In the genomic region with DNA sequence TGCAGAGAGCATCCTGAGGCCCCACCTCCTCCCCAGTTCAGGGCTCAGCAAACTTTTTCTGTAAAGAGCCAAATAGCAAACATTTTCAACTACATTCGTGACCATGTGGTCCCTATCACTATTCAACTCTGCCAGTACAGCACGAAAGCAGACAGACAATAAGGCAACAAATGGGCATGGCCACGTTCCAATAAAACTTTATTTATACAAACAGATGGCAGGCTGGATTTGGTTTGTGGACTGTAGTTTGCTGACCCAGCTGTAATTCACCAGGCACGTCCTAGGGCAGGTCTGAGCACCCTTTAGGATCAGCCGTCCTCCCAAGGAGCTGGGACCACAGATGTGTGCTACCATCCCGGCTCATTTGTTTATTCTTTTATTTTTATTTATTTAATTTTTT, we compare ENCODE assay signal across 1 cellular context.
A peak's percentile ranks its signal among the peaks of the same experiment; 100 is the strongest.
TF ChIP-seq lines count a peak whose summit lies in the region.

No MANE protein-coding gene starts in this region.

TF ChIP-seq in GM12878, 131 proteins besides CTCF, POLR2A, EP300 and RAD21:
- no peak for TF ChIP-seq NR2C1 (IDR thresholded peaks at IDR 0.05)
- TF ChIP-seq, protein P1, sequence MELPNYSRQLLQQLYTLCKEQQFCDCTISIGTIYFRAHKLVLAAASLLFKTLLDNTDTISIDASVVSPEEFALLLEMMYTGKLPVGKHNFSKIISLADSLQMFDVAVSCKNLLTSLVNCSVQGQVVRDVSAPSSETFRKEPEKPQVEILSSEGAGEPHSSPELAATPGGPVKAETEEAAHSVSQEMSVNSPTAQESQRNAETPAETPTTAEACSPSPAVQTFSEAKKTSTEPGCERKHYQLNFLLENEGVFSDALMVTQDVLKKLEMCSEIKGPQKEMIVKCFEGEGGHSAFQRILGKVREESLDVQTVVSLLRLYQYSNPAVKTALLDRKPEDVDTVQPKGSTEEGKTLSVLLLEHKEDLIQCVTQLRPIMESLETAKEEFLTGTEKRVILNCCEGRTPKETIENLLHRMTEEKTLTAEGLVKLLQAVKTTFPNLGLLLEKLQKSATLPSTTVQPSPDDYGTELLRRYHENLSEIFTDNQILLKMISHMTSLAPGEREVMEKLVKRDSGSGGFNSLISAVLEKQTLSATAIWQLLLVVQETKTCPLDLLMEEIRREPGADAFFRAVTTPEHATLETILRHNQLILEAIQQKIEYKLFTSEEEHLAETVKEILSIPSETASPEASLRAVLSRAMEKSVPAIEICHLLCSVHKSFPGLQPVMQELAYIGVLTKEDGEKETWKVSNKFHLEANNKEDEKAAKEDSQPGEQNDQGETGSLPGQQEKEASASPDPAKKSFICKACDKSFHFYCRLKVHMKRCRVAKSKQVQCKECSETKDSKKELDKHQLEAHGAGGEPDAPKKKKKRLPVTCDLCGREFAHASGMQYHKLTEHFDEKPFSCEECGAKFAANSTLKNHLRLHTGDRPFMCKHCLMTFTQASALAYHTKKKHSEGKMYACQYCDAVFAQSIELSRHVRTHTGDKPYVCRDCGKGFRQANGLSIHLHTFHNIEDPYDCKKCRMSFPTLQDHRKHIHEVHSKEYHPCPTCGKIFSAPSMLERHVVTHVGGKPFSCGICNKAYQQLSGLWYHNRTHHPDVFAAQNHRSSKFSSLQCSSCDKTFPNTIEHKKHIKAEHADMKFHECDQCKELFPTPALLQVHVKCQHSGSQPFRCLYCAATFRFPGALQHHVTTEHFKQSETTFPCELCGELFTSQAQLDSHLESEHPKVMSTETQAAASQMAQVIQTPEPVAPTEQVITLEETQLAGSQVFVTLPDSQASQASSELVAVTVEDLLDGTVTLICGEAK (IDR thresholded peaks at IDR 0.05; ENCODE audit: borderline replicate concordance), result peak; percentile 78
- TF ChIP-seq, protein P2, sequence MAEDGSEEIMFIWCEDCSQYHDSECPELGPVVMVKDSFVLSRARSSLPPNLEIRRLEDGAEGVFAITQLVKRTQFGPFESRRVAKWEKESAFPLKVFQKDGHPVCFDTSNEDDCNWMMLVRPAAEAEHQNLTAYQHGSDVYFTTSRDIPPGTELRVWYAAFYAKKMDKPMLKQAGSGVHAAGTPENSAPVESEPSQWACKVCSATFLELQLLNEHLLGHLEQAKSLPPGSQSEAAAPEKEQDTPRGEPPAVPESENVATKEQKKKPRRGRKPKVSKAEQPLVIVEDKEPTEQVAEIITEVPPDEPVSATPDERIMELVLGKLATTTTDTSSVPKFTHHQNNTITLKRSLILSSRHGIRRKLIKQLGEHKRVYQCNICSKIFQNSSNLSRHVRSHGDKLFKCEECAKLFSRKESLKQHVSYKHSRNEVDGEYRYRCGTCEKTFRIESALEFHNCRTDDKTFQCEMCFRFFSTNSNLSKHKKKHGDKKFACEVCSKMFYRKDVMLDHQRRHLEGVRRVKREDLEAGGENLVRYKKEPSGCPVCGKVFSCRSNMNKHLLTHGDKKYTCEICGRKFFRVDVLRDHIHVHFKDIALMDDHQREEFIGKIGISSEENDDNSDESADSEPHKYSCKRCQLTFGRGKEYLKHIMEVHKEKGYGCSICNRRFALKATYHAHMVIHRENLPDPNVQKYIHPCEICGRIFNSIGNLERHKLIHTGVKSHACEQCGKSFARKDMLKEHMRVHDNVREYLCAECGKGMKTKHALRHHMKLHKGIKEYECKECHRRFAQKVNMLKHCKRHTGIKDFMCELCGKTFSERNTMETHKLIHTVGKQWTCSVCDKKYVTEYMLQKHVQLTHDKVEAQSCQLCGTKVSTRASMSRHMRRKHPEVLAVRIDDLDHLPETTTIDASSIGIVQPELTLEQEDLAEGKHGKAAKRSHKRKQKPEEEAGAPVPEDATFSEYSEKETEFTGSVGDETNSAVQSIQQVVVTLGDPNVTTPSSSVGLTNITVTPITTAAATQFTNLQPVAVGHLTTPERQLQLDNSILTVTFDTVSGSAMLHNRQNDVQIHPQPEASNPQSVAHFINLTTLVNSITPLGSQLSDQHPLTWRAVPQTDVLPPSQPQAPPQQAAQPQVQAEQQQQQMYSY (CRISPR knock-in tag; IDR thresholded peaks at IDR 0.05), result no peak
- no peak for TF ChIP-seq ATF7 (IDR thresholded peaks at IDR 0.05; ENCODE audit: low read depth)
- TF ChIP-seq NBN (IDR thresholded peaks at IDR 0.05), result no peak
- TF ChIP-seq KDM1A (IDR thresholded peaks at IDR 0.05; ENCODE audit: borderline replicate concordance), result no peak
TF ChIP-seq in GM12878: peak in this region for 1.
